Comparison of ENCODE assay signal across 9 cellular contexts in genomic region chr2:129609224-129609623, GRCh38.
"Had no signal": no experiment of that assay in that cellular context is flagged by ENCODE, and none has a peak within 500 bp of the region (broad histone marks: within the 10 kb centered on the region; RNA-seq: fewer than 3 reads in every experiment).

No MANE protein-coding gene starts in this region.

- FAIRE-seq: HepG2, HTR-8/SVneo had no signal

- DNase-seq: IMR-90, Karpas-422, KBM-7, KG1 had no signal

- H3K4me2 ChIP-seq: KMS-11 had no signal

- H3K27ac Mint-ChIP-seq: IgD-negative memory B cell had no signal

- H3K4me1 Mint-ChIP-seq: IgD-negative memory B cell had no signal

- H3K36me3 Mint-ChIP-seq: IgD-negative memory B cell had no signal

- H3K27ac ChIP-seq: HL-60, KMS-11 had no signal

- H3K9ac ChIP-seq: KMS-11 had no signal

- ATAC-seq: HepG2 had no signal
